14 cellular contexts compared by ENCODE assay signal in the genomic region with DNA sequence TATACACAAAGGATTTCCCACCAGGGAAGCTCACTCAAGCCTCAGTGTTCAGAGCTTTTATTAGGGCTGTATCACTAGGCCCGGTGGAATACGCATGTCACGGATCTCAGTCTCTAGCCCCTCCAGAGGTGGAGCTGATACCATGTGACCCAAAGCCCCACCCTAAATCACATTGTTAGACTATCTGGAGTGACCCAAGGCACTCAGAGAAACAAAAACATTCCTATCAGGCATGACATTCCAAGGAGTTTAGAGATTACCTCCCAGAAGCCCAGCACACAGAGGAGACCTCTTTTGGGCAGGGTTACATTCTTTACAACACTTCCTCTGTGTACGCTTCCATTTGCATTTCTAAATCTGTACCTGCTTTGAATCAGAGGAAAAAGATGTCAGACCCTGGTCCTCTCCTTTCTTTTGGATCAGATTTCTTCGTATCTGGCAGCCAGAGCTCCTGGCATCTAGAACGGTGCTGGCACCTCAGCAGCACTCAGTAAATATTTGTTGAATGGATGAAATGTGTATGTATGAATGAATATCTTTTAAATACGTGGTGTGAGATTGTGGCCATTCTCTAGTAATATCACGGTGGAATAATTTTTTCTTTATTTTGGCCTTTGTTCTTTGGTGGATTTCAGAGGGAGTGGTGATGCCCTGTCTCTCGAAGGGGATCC. TPM values are rescaled to one million over a fixed set of nuclear protein-coding genes. Genes with fewer than 3 reads are reported as not detected.
DNase-seq lines count a peak whose midpoint lies in the region; ATAC-seq, FAIRE-seq and TF ChIP-seq lines count a peak whose summit lies in the region.
"Had no signal": no experiment of that assay in that cellular context is flagged by ENCODE, and none has a peak within 500 bp of the region (broad histone marks: within the 10 kb centered on the region; RNA-seq: fewer than 3 reads in every experiment).

No MANE protein-coding gene starts in this region.

- intact Hi-C loops in IMR-90 (cut with micrococcal nuclease) = no loop called here
- intact Hi-C loops in lower lobe of right lung (cut with DNase I) = no loop called here
- intact Hi-C loops in kidney (cut with DNase I) = no loop called here

- no peak overlapping the region for H3K56ac ChIP-seq in IMR-90 (ENCODE audit: extremely low read depth, insufficient read depth, low read length)

- H4K8ac ChIP-seq in IMR-90 (ENCODE audit: low read depth in 2 of 2, low read length in 2 of 2) = no peak overlapping the region

- peak overlapping the region; percentile 52 for H2AFZ ChIP-seq in IMR-90 (replicated peaks; ENCODE audit: low read length, poor library complexity)

- no peak overlapping the region for H2BK5ac ChIP-seq in IMR-90 (ENCODE audit: low read depth, low read length, poor library complexity, severe bottlenecking)

- H3K9ac ChIP-seq in IMR-90 (ENCODE audit: low read depth, low read length) = no peak overlapping the region
- H3K9ac ChIP-seq in kidney (ENCODE audit: low read length in 2 of 2) = no peak overlapping the region

- H3K27me3 ChIP-seq in IMR-90 (ENCODE audit: control insufficient read depth, insufficient read depth, low read length) = peaks cover 2% of the 10 kb centered on the region
- no peaks in the 10 kb centered on the region for H3K27me3 ChIP-seq in brain microvascular endothelial cell (replicated peaks)
- no peaks in the 10 kb centered on the region for H3K27me3 ChIP-seq in lower lobe of right lung (ENCODE audit: low read depth)
- H3K27me3 ChIP-seq: suprapubic skin had no signal

- no peak overlapping the region for H2BK20ac ChIP-seq in IMR-90 (ENCODE audit: low read depth, low read length)

- no peaks in the 10 kb centered on the region for H3K9me1 ChIP-seq in IMR-90 (ENCODE audit: insufficient read depth, low read length)

- H3K18ac ChIP-seq in IMR-90 (ENCODE audit: low read depth, low read length) = no peak overlapping the region

- CTCF ChIA-PET in IMR-90 (lab: Yijun Ruan, JAX) = no interaction called here
- CTCF ChIA-PET in RWPE1 (lab: Yijun Ruan, JAX) = no interaction called here

- no peak overlapping the region for H4K91ac ChIP-seq in IMR-90 (ENCODE audit: insufficient read depth, low read depth, low read length)

- H3K36me3 ChIP-seq in IMR-90 (ENCODE audit: control insufficient read depth, insufficient read depth, low read length) = no peaks in the 10 kb centered on the region
- no peaks in the 10 kb centered on the region for H3K36me3 ChIP-seq in brain microvascular endothelial cell (replicated peaks)
- H3K36me3 ChIP-seq in lower lobe of right lung = no peaks in the 10 kb centered on the region
- no peaks in the 10 kb centered on the region for H3K36me3 ChIP-seq in kidney (ENCODE audit: control insufficient read depth in 1 of 2, insufficient read depth in 2 of 2, low read length in 2 of 2)
- H3K36me3 ChIP-seq: suprapubic skin had no signal

- no peaks in the 10 kb centered on the region for H3K79me1 ChIP-seq in IMR-90 (ENCODE audit: low read depth in 1 of 2, low read length in 2 of 2)

- no peak for TF ChIP-seq RAD21 in IMR-90 (IDR thresholded peaks at IDR 0.05; ENCODE audit: low read length)

- ATAC-seq in IMR-90 (ENCODE audit: low read depth) (peak; percentile 79), lower lobe of right lung (peak; percentile 89 to 91), HG02885 (IDR thresholded peaks at IDR 0.05; ENCODE audit: poor library complexity, unreplicated experiment) (no peak)
- ATAC-seq: activated CD4-positive, CD25-positive, alpha-beta regulatory T cell treated with anti-CD3 and anti-CD28 coated beads, Interleukin-2, amount 50 U/mL, for 24 hours had no signal

- 50% methylated on average over 1 of the region's 9 CpGs; no CpG with 5 or more reads in 1 of the 2 experiments for WGBS in IMR-90 (ENCODE audit: extremely low coverage in 2 of 2, insufficient read length in 1 of 2), 2 experiments

- DNase-seq in A172 (ENCODE audit: low spot score) (peak; percentile 85), IMR-90 (no peak), brain microvascular endothelial cell (peak; percentile 69), lower lobe of right lung (no peak), kidney (no peak), RWPE1 (ENCODE audit: low spot score) (no peak)
- DNase-seq in activated effector memory CD4-positive, alpha-beta T cell treated with anti-CD3 and anti-CD28 coated beads, Interleukin-2, amount 50 U/mL, for 16 hours = no peak
- DNase-seq: NCI-H1930; RPMI8226; stimulated activated CD4-positive, alpha-beta T cell treated with anti-CD3 and anti-CD28 coated beads, Interleukin-2, amount 100 ng/mL, for 48 hours had no signal

- H2AK5ac ChIP-seq in IMR-90 (ENCODE audit: low read depth, low read length) = no peak overlapping the region

- no peaks in the 10 kb centered on the region for H4K20me1 ChIP-seq in IMR-90 (ENCODE audit: insufficient read depth, low read length)

- in situ Hi-C loops in IMR-90 (cut with MboI; ENCODE audit: low sequenced_read_pairs) = no loop called here
- in situ Hi-C loops in brain microvascular endothelial cell (cut with HindIII; ENCODE audit: low pct_ligation_motif_present, low sequenced_read_pairs) = no loop called here

- TF ChIP-seq POLR2A in IMR-90 (IDR thresholded peaks at IDR 0.05; ENCODE audit: low read depth, low read length) = no peak

- no peak overlapping the region for H3K27ac ChIP-seq in IMR-90 (ENCODE audit: insufficient read depth, low read length)
- H3K27ac ChIP-seq in brain microvascular endothelial cell = peak overlapping the region; percentile 51
- H3K27ac ChIP-seq in lower lobe of right lung = no peak overlapping the region
- no peak overlapping the region for H3K27ac ChIP-seq in kidney (ENCODE audit: low read depth in 2 of 2, low read length in 2 of 2)
- no peak overlapping the region for H3K27ac ChIP-seq in RWPE1
- H3K27ac ChIP-seq: HL-60, suprapubic skin had no signal

- H3K4ac ChIP-seq in IMR-90 (ENCODE audit: low read depth, low read length) = no peak overlapping the region

- no TSS peak for BruUV-seq in IMR-90 (replicated peaks; lab: Mats Ljungman, UMichigan)

- H3K23ac ChIP-seq in IMR-90 (ENCODE audit: low read depth, low read length) = no peak overlapping the region

- H3K4me3 ChIP-seq in IMR-90 (ENCODE audit: insufficient read depth, low read depth, low read length) (no peak overlapping the region), brain microvascular endothelial cell (ENCODE audit: low read depth, low read length) (no peak overlapping the region), lower lobe of right lung (no peak overlapping the region), kidney (ENCODE audit: low read length in 2 of 2) (no peak overlapping the region)
- H3K4me3 ChIP-seq: suprapubic skin had no signal

- H2BK120ac ChIP-seq in IMR-90 (ENCODE audit: low read depth, low read length) = no peak overlapping the region

- no peak overlapping the region for H2BK15ac ChIP-seq in IMR-90 (ENCODE audit: low read depth, low read length)

- no peak for FAIRE-seq in kidney (lab: Jason Lieb, UNC)

- no peak overlapping the region for H2AK9ac ChIP-seq in IMR-90 (replicated peaks; ENCODE audit: low read depth, low read length, poor library complexity)

- POLR2A ChIA-PET in IMR-90 (lab: Charles Lee; ENCODE audit: unreplicated experiment) = no interaction called here
- POLR2A ChIA-PET in RWPE1 (lab: Yijun Ruan, JAX; ENCODE audit: low non-redundant PET) = no interaction called here

- dilution Hi-C loops in IMR-90 (cut with HindIII; ENCODE audit: low sequenced_read_pairs, unreplicated experiment) = no loop called here

- TF ChIP-seq CTCF in IMR-90 (conservative IDR thresholded peaks at IDR 0.05; ENCODE audit: low read depth, low read length) = no peak
- TF ChIP-seq CTCF in brain microvascular endothelial cell (IDR thresholded peaks at IDR 0.05; ENCODE audit: low read depth, low read length, missing control alignments) = no peak
- no peak for TF ChIP-seq CTCF in lower lobe of right lung (IDR thresholded peaks at IDR 0.05)
- no peak for TF ChIP-seq CTCF in kidney (IDR thresholded peaks at IDR 0.05; ENCODE audit: borderline replicate concordance, extremely low read depth, insufficient read depth)
- TF ChIP-seq CTCF in RWPE1 (conservative IDR thresholded peaks at IDR 0.05; ENCODE audit: low read depth) = no peak

- H4K5ac ChIP-seq in IMR-90 (ENCODE audit: low read depth, low read length) = no peak overlapping the region

- H3K14ac ChIP-seq in IMR-90 (replicated peaks; ENCODE audit: low read depth, low read length) = no peak overlapping the region

- no peaks in the 10 kb centered on the region for H3K9me3 ChIP-seq in IMR-90 (ENCODE audit: control insufficient read depth, insufficient read depth, low read length)
- H3K9me3 ChIP-seq in lower lobe of right lung = no peaks in the 10 kb centered on the region
- H3K9me3 ChIP-seq in kidney (ENCODE audit: control insufficient read depth in 1 of 2, low read length in 2 of 2) = no peaks in the 10 kb centered on the region
- H3K9me3 ChIP-seq: suprapubic skin had no signal

- H3K4me1 ChIP-seq in IMR-90 (ENCODE audit: control insufficient read depth, insufficient read depth, low read length) (peaks cover 2% of the 10 kb centered on the region; the same call in 1 of the 2 replicates), lower lobe of right lung (no peaks in the 10 kb centered on the region), kidney (ENCODE audit: control insufficient read depth in 1 of 2, insufficient read depth in 1 of 2, low read depth in 1 of 2, low read length in 2 of 2) (peaks cover 0 to 6% of the 10 kb centered on the region in 2 donors)
- H3K4me1 ChIP-seq: suprapubic skin had no signal

- H3K4me2 ChIP-seq in IMR-90 (ENCODE audit: low read depth, low read length) = no peak overlapping the region

TF ChIP-seq in IMR-90, 13 proteins besides CTCF, POLR2A, EP300 and RAD21 (continues in another document):
- TF ChIP-seq SMC3 (IDR thresholded peaks at IDR 0.05; ENCODE audit: low read depth, low read length) (no peak), MXI1 (IDR thresholded peaks at IDR 0.05; ENCODE audit: borderline replicate concordance, low read depth, low read length) (no peak), CEBPB (IDR thresholded peaks at IDR 0.05; ENCODE audit: low read depth, low read length) (no peak), RCOR1 (IDR thresholded peaks at IDR 0.05; ENCODE audit: insufficient replicate concordance, low read length) (no peak), FOS (IDR thresholded peaks at IDR 0.05; ENCODE audit: low read depth, low read length) (no peak), CHD1 (IDR thresholded peaks at IDR 0.05; ENCODE audit: low read depth, low read length) (no peak), MAFK (IDR thresholded peaks at IDR 0.05; ENCODE audit: low read depth, low read length) (no peak), BHLHE40 (IDR thresholded peaks at IDR 0.05; ENCODE audit: low read depth, low read length) (no peak), RFX5 (IDR thresholded peaks at IDR 0.05; ENCODE audit: low read depth, low read length) (no peak)

RNA-seq across cellular contexts. Expression of gene SMAD2, which starts 37.7 kb away (rescaled TPM):
- 88.1 and 105 TPM in 2 replicates for total RNA-seq in A172 (2014; rRNA removed; shearing (Covaris generic))
- total RNA-seq in IMR-90 (2012; rRNA removed) (124 and 171 TPM in 2 replicates), lower lobe of right lung (161 TPM), kidney (147 TPM)
- polyA plus RNA-seq in IMR-90 (2012; rRNA removed) (35.8 and 41.7 TPM in 2 replicates), kidney (ENCODE audit: insufficient read depth, low read depth, low replicate concordance) (29.9 TPM)
- 9.2 and 21.8 TPM in 2 replicates for polyA plus RNA-seq in IMR-90 (2012; cell fraction: cytosol; rRNA removed)
- 2.8 and 22.9 TPM in 2 replicates for polyA plus RNA-seq in IMR-90 (2012; cell fraction: nucleus; rRNA removed; ENCODE audit: low replicate concordance)

Comparison
In these comparisons a context has a peak if more than half of its experiments do, and no peak if none do; other contexts are left out.
1. DNase-seq: peak in A172 (single experiment) and brain microvascular endothelial cell (single experiment); none in IMR-90 (single experiment), lower lobe of right lung (single experiment), activated effector memory CD4-positive, alpha-beta T cell treated with anti-CD3 and anti-CD28 coated beads, Interleukin-2, amount 50 U/mL, for 16 hours (single experiment), kidney (single experiment) and RWPE1 (single experiment).